Comparison of ENCODE assay signal across 8 cellular contexts in the genomic region with DNA sequence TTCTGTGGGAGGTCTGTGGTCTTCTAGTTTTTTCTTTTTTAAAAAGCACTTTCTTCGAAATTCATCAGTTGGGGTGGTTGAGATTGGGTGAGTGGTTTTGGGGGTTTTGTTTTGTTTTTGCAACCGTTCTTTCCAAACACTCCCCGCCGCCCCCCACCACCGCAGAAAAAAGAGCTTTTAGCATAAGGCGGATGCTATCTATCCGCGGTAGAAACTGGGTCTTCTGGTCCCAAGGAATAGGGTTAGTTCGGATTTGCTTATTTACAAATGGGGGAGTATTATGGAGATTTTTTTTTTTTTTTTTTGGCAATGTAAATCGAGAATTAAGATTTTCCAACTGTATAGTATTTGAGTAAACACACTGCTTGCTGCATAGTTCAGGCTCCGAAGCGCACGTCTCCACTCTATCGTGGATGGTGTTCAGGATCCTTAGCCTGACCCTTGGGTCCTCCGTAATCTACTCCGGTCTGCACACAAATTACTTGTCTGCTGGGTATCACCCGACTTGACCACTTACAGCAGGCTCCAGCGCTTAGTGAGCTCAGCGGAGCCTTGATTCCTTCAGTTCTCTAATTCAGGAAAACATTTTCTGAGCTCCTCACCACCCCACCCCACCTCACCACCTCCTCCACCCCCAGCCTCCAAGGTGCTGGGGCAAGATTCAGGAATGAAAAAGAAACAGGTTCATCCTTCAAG. TPM values are rescaled to one million over a fixed set of nuclear protein-coding genes. Genes with fewer than 3 reads are reported as not detected.
DNase-seq lines count a peak whose midpoint lies in the region; ATAC-seq and TF ChIP-seq lines count a peak whose summit lies in the region.

No MANE protein-coding gene starts in this region.

- no peak overlapping the region for H4K91ac ChIP-seq in neuronal stem cell (ENCODE audit: low read depth, low read length, poor library complexity)

- no peak overlapping the region for H2BK12ac ChIP-seq in neuronal stem cell (ENCODE audit: low read length)

- H2AK5ac ChIP-seq in neuronal stem cell (ENCODE audit: low read depth, low read length), result no peak overlapping the region

- intact Hi-C loops in CD4-positive, alpha-beta memory T cell (cut with micrococcal nuclease), result no loop called here
- intact Hi-C loops in dorsolateral prefrontal cortex (cut with DNase I), result loop anchor here in 1 of 2 donors (10.0 kb wide), 2 partner anchors 152 to 272 kb away; no protein-coding TSS in a partner anchor

- POLR2A ChIA-PET in CD4-positive, alpha-beta memory T cell (lab: Charles Lee; ENCODE audit: partially characterized antibody), result no interaction called here

- H3K27ac ChIP-seq in CD4-positive, alpha-beta memory T cell (ENCODE audit: low read depth, low read length), result no peak overlapping the region
- H3K27ac ChIP-seq in dorsolateral prefrontal cortex, result peak overlapping the region in 53 of 59 donors; percentile 17 to 96 (median 89)
- no peak overlapping the region for H3K27ac ChIP-seq in neuronal stem cell (replicated peaks; ENCODE audit: low read length)
- no peak overlapping the region for H3K27ac ChIP-seq in foreskin keratinocyte

- peak overlapping the region; percentile 37 for H3K4me2 ChIP-seq in neuronal stem cell (ENCODE audit: insufficient read depth, low read length, poor library complexity, severe bottlenecking)

- H3K4me3 Mint-ChIP-seq in CD4-positive, alpha-beta memory T cell, result peak overlapping the region in 7 of 8 donors; percentile 2 to 75 (median 56)

- no peak overlapping the region for H3K4me3 ChIP-seq in CD4-positive, alpha-beta memory T cell (ENCODE audit: low read length in 2 of 2)
- H3K4me3 ChIP-seq in dorsolateral prefrontal cortex (peak overlapping the region; percentile 14 to 84 (median 71)), neuronal stem cell (ENCODE audit: low read length in 2 of 2) (peak overlapping the region; percentile 25 to 76)

- H3K9me3 ChIP-seq in CD4-positive, alpha-beta memory T cell (ENCODE audit: control insufficient read depth in 1 of 2, low read length in 2 of 2), result no peaks in the 10 kb centered on the region
- no peaks in the 10 kb centered on the region for H3K9me3 ChIP-seq in neuronal stem cell (replicated peaks in 1 of 2; ENCODE audit: control insufficient read depth in 2 of 2, insufficient read depth in 1 of 2, low read depth in 1 of 2, low read length in 2 of 2)

- no peak overlapping the region for H2BK5ac ChIP-seq in neuronal stem cell (ENCODE audit: low read length)

- H3K4me1 Mint-ChIP-seq in CD4-positive, alpha-beta memory T cell, result peaks cover 2 to 23% (median 9%) of the 10 kb centered on the region in 4 donors

- no peak overlapping the region for H3K18ac ChIP-seq in neuronal stem cell (ENCODE audit: low read length)

- H3K4ac ChIP-seq in neuronal stem cell (ENCODE audit: low read length), result no peak overlapping the region

- peak overlapping the region; percentile 96 for H2AFZ ChIP-seq in neuronal stem cell (ENCODE audit: low read length)

- TF ChIP-seq CTCF in dorsolateral prefrontal cortex (IDR thresholded peaks at IDR 0.05 in 54 of 56, conservative IDR thresholded peaks at IDR 0.05 in 2 of 56; ENCODE audit: low read depth in 1 of 56, partially characterized antibody in 56 of 56) (no peak), foreskin keratinocyte (conservative IDR thresholded peaks at IDR 0.05) (no peak)

- H3K27me3 Mint-ChIP-seq in CD4-positive, alpha-beta memory T cell, result peaks cover 38 to 43% of the 10 kb centered on the region in 2 donors

- H3K9me3 Mint-ChIP-seq in CD4-positive, alpha-beta memory T cell, result peaks cover 0 to 2% (median 0%) of the 10 kb centered on the region in 8 donors

- WGBS in neuronal stem cell (ENCODE audit: extremely low coverage in 2 of 2, insufficient read length in 2 of 2, insufficient replicate concordance in 1 of 2), 2 donors, result no CpG with 5 or more reads among the region's 19 CpGs

- no peak overlapping the region for H3K14ac ChIP-seq in neuronal stem cell (ENCODE audit: low read length)

- H3K36me3 ChIP-seq in CD4-positive, alpha-beta memory T cell (ENCODE audit: insufficient read depth, low read length), result no peaks in the 10 kb centered on the region
- no peaks in the 10 kb centered on the region for H3K36me3 ChIP-seq in neuronal stem cell (replicated peaks in 1 of 2; ENCODE audit: control insufficient read depth in 2 of 2, insufficient read depth in 2 of 2, low read length in 2 of 2)

- no peak overlapping the region for H3K9ac ChIP-seq in neuronal stem cell (ENCODE audit: low read depth, low read length, poor library complexity)

- H3K27ac Mint-ChIP-seq in CD4-positive, alpha-beta memory T cell, result no peak overlapping the region

- no peak overlapping the region for H3K23ac ChIP-seq in neuronal stem cell (ENCODE audit: low read depth, low read length, poor library complexity)

- no peak overlapping the region for H2BK15ac ChIP-seq in neuronal stem cell (ENCODE audit: low read length)

- H2BK120ac ChIP-seq in neuronal stem cell (ENCODE audit: low read depth, low read length), result no peak overlapping the region

- CTCF ChIA-PET in CD4-positive, alpha-beta memory T cell (lab: Charles Lee; ENCODE audit: partially characterized antibody), result no interaction called here

- peaks cover 2% of the 10 kb centered on the region for H3K79me1 ChIP-seq in neuronal stem cell (ENCODE audit: low read depth, low read length)

- peaks cover 22% of the 10 kb centered on the region for H3K27me3 ChIP-seq in CD4-positive, alpha-beta memory T cell (ENCODE audit: insufficient read depth, low read length)
- H3K27me3 ChIP-seq in dorsolateral prefrontal cortex, result peaks cover 0 to 22% (median 0%) of the 10 kb centered on the region in 45 donors
- peaks cover 0 to 12% (median 4%) of the 10 kb centered on the region in 3 experiments for H3K27me3 ChIP-seq in neuronal stem cell (ENCODE audit: control insufficient read depth in 3 of 3, insufficient read depth in 3 of 3, low read depth in 1 of 3, low read length in 3 of 3)
- peaks cover 64% of the 10 kb centered on the region for H3K27me3 ChIP-seq in foreskin keratinocyte

- no peak overlapping the region for H4K8ac ChIP-seq in neuronal stem cell (ENCODE audit: low read depth, low read length)

- DNase-seq in CD4-positive, alpha-beta memory T cell, result no peak
- DNase-seq in NCI-H2227 (lab: John Stamatoyannopoulos, UW; ENCODE audit: unreplicated experiment) (peak; percentile 28), dorsolateral prefrontal cortex (no peak), neuronal stem cell (ENCODE audit: low spot score) (no peak), foreskin keratinocyte (no peak), HuH-7 (ENCODE audit: low spot score) (no peak), LoVo (ENCODE audit: low spot score) (no peak)

- H3K36me3 Mint-ChIP-seq in CD4-positive, alpha-beta memory T cell, result no peaks in the 10 kb centered on the region

- ATAC-seq in foreskin keratinocyte (no peak), HG02938 (IDR thresholded peaks at IDR 0.05; ENCODE audit: unreplicated experiment) (no peak)

- no peaks in the 10 kb centered on the region for H3K4me1 ChIP-seq in CD4-positive, alpha-beta memory T cell (ENCODE audit: insufficient read depth, low read length)
- H3K4me1 ChIP-seq in neuronal stem cell (ENCODE audit: control insufficient read depth in 2 of 2, insufficient read depth in 1 of 2, low read depth in 1 of 2, low read length in 2 of 2) (peaks cover 7 to 16% of the 10 kb centered on the region in 2 donors), foreskin keratinocyte (no peaks in the 10 kb centered on the region)

RNA-seq across cellular contexts. Expression of gene NRCAM, which starts 0.8 kb away (rescaled TPM):
- total RNA-seq in CD4-positive, alpha-beta memory T cell, result under 1 TPM; 0.22 to 0.41 TPM
- polyA plus RNA-seq in CD4-positive, alpha-beta memory T cell, result under 1 TPM in 1 of 2 donors, not detected in 1; 0.32 TPM
- 100 to 1,000 TPM; 212 to 574 (median 398) TPM for total RNA-seq in dorsolateral prefrontal cortex
- polyA plus RNA-seq in neuronal stem cell (2013, experiment 1 of 2), result 39.5 TPM
- polyA plus RNA-seq in neuronal stem cell (2013, experiment 2 of 2), result 39.3 TPM
- 8.4 and 20.0 TPM in 2 replicates for total RNA-seq in foreskin keratinocyte
- 3.3 and 8.4 TPM in 2 replicates for polyA plus RNA-seq in foreskin keratinocyte

Comparison
In these comparisons a context has a peak if more than half of its experiments do, and no peak if none do; other contexts are left out.
1. H3K27ac ChIP-seq: peak in dorsolateral prefrontal cortex (53 of 59); none in CD4-positive, alpha-beta memory T cell (single experiment), neuronal stem cell (single experiment) and foreskin keratinocyte (single experiment).
2. H3K4me3 ChIP-seq: peak in dorsolateral prefrontal cortex (59 of 59) and neuronal stem cell (2 of 2); none in CD4-positive, alpha-beta memory T cell (0 of 2).